In genomic region chr21:30779269-30779668, GRCh38 we compare ENCODE assay signal across 2 cellular contexts.
TF ChIP-seq lines count a peak whose summit lies in the region.

No MANE protein-coding gene starts in this region.

TF ChIP-seq in GM23338, 12 proteins besides CTCF, POLR2A, EP300 and RAD21:
- TF ChIP-seq ETS1 (IDR thresholded peaks at IDR 0.05) (no peak), STAT1 (IDR thresholded peaks at IDR 0.05; ENCODE audit: unreplicated experiment) (no peak), POLR2AphosphoS5 (IDR thresholded peaks at IDR 0.05; ENCODE audit: low read depth) (no peak), CREB1 (CRISPR knock-in tag; IDR thresholded peaks at IDR 0.05; ENCODE audit: low read depth) (no peak), JUNB (IDR thresholded peaks at IDR 0.05; ENCODE audit: unreplicated experiment) (no peak), ZNF462 (CRISPR knock-in tag; IDR thresholded peaks at IDR 0.05) (no peak), EZH2phosphoT487 (IDR thresholded peaks at IDR 0.05; ENCODE audit: unreplicated experiment) (no peak), NANOG (IDR thresholded peaks at IDR 0.05; ENCODE audit: borderline replicate concordance) (no peak), REST (IDR thresholded peaks at IDR 0.05; ENCODE audit: unreplicated experiment) (no peak), ZNF114 (CRISPR knock-in tag; IDR thresholded peaks at IDR 0.05) (no peak), EZH2 (IDR thresholded peaks at IDR 0.05; ENCODE audit: low read depth, unreplicated experiment) (no peak), ZNF331 (CRISPR knock-in tag; IDR thresholded peaks at IDR 0.05; ENCODE audit: low read depth) (no peak)
TF ChIP-seq in GM23338: peak in this region for 0.

TF ChIP-seq in neural cell, 6 proteins besides CTCF, POLR2A, EP300 and RAD21:
- TF ChIP-seq SMC3 (conservative IDR thresholded peaks at IDR 0.05; ENCODE audit: poor library complexity) (peak; percentile 11), POLR2AphosphoS5 (IDR thresholded peaks at IDR 0.05) (peak; percentile 97), REST (IDR thresholded peaks at IDR 0.05; ENCODE audit: borderline replicate concordance) (no peak)
TF ChIP-seq in neural cell: peak in this region for 2.
